1 cellular context compared by ENCODE assay signal in genomic region chr6:129684323-129684884, GRCh38.
TF ChIP-seq lines count a peak whose summit lies in the region.

No MANE protein-coding gene starts in this region.

TF ChIP-seq in K562, 482 proteins besides CTCF, POLR2A, EP300 and RAD21 (continued from another document):
- no peak for TF ChIP-seq E2F4 (CRISPR knock-in tag; IDR thresholded peaks at IDR 0.05; ENCODE audit: low read depth)
- no peak for TF ChIP-seq JUNB (CRISPR knock-in tag; conservative IDR thresholded peaks at IDR 0.05)
- TF ChIP-seq CHD1 (IDR thresholded peaks at IDR 0.05; ENCODE audit: low read length), result peak; percentile 59
- peak; percentile 34 for TF ChIP-seq DPF2 (IDR thresholded peaks at IDR 0.05)
- TF ChIP-seq ATF3 (IDR thresholded peaks at IDR 0.05), result 0 out of 2 replicates have a peak, but pooled peaks have one; percentile 1
- no peak for TF ChIP-seq ATF3 (CRISPR knock-in tag; conservative IDR thresholded peaks at IDR 0.05)
- TF ChIP-seq STAT5A (IDR thresholded peaks at IDR 0.05; ENCODE audit: borderline replicate concordance, low read length), result 0 out of 2 replicates have a peak, but pooled peaks have one; percentile 5
- no peak for TF ChIP-seq ZBTB33 (CRISPR knock-in tag; IDR thresholded peaks at IDR 0.05)
- peak; percentile 31; the same call in 1 of the 2 replicates for TF ChIP-seq RBFOX2 (IDR thresholded peaks at IDR 0.05; ENCODE audit: low read depth, low read length)
- 0 out of 2 replicates have a peak, but pooled peaks have one; percentile 0 for TF ChIP-seq MTA1 (IDR thresholded peaks at IDR 0.05; ENCODE audit: borderline replicate concordance)
- TF ChIP-seq FOXJ2 (tag; IDR thresholded peaks at IDR 0.05), result no peak
- 0 out of 2 replicates have a peak, but pooled peaks have one; percentile 38 for TF ChIP-seq BHLHE40 (IDR thresholded peaks at IDR 0.05; ENCODE audit: low read length)
- TF ChIP-seq ZNF592 (IDR thresholded peaks at IDR 0.05), result no peak
- TF ChIP-seq NR2C2 (CRISPR knock-in tag; IDR thresholded peaks at IDR 0.05), result no peak
- TF ChIP-seq NR2C2 (tag; IDR thresholded peaks at IDR 0.05), result peak; percentile 1; the same call in 1 of the 2 replicates
- TF ChIP-seq GABPB1 (CRISPR knock-in tag; IDR thresholded peaks at IDR 0.05), result peak; percentile 2; the same call in 1 of the 2 replicates
- no peak for TF ChIP-seq ZFP91 (CRISPR knock-in tag; IDR thresholded peaks at IDR 0.05)
- TF ChIP-seq ZNF57 (CRISPR knock-in tag; IDR thresholded peaks at IDR 0.05), result no peak
- TF ChIP-seq CEBPG (CRISPR knock-in tag; IDR thresholded peaks at IDR 0.05), result no peak
- 0 out of 4 replicates have a peak, but pooled peaks of 1 of the 2 experiments have one; percentile 10 for TF ChIP-seq CEBPG (tag; conservative IDR thresholded peaks at IDR 0.05 in 1 of 2, IDR thresholded peaks at IDR 0.05 in 1 of 2)
- TF ChIP-seq ZNF324 (CRISPR knock-in tag; IDR thresholded peaks at IDR 0.05), result 0 out of 2 replicates have a peak, but pooled peaks have one; percentile 15
- TF ChIP-seq EZH2 (IDR thresholded peaks at IDR 0.05; ENCODE audit: borderline replicate concordance, low read depth, low read length), result no peak
- peak; percentile 46; the same call in 1 of the 2 replicates for TF ChIP-seq SMARCE1 (IDR thresholded peaks at IDR 0.05)
- TF ChIP-seq FOSL1 (tag; conservative IDR thresholded peaks at IDR 0.05), result peak; percentile 79
- no peak for TF ChIP-seq ZNF778 (CRISPR knock-in tag; IDR thresholded peaks at IDR 0.05)
- TF ChIP-seq KLF13 (tag; IDR thresholded peaks at IDR 0.05; ENCODE audit: borderline replicate concordance, low read depth), result no peak
- TF ChIP-seq ZNF584 (CRISPR knock-in tag; IDR thresholded peaks at IDR 0.05; ENCODE audit: low read depth), result peak; percentile 59; the same call in 1 of the 2 replicates
- TF ChIP-seq NRF1 (conservative IDR thresholded peaks at IDR 0.05 in 1 of 2, IDR thresholded peaks at IDR 0.05 in 1 of 2), result no peak
- TF ChIP-seq HDAC2 (IDR thresholded peaks at IDR 0.05), result 0 out of 2 replicates have a peak, but pooled peaks have one; percentile 12
- 0 out of 2 replicates have a peak, but pooled peaks have one; percentile 9 for TF ChIP-seq BRD4 (IDR thresholded peaks at IDR 0.05)
- no peak for TF ChIP-seq TAF9B (IDR thresholded peaks at IDR 0.05; ENCODE audit: partially characterized antibody)
- no peak for TF ChIP-seq LARP7 (IDR thresholded peaks at IDR 0.05)
- TF ChIP-seq HOMEZ (CRISPR knock-in tag; IDR thresholded peaks at IDR 0.05), result no peak
- peak; percentile 50; the same call in 1 of the 2 replicates for TF ChIP-seq ELF1 (tag; IDR thresholded peaks at IDR 0.05)
- peak; percentile 2 for TF ChIP-seq HDAC3 (IDR thresholded peaks at IDR 0.05; ENCODE audit: borderline replicate concordance, partially characterized antibody)
- TF ChIP-seq ZNF311 (CRISPR knock-in tag; IDR thresholded peaks at IDR 0.05), result peak; percentile 31; the same call in 1 of the 2 replicates
- TF ChIP-seq NONO (IDR thresholded peaks at IDR 0.05; ENCODE audit: low read depth in 2 of 2, low read length in 1 of 2), result no peak
- 0 out of 2 replicates have a peak, but pooled peaks have one; percentile 6 for TF ChIP-seq ZNF75A (CRISPR knock-in tag; IDR thresholded peaks at IDR 0.05)
- 0 out of 2 replicates have a peak, but pooled peaks have one; percentile 9 for TF ChIP-seq HINFP (tag; conservative IDR thresholded peaks at IDR 0.05; ENCODE audit: low read depth)
- no peak for TF ChIP-seq UBTF (IDR thresholded peaks at IDR 0.05; ENCODE audit: borderline replicate concordance in 1 of 2, low read depth in 2 of 2, low read length in 2 of 2)
